Comparison of ENCODE assay signal across 1 cellular context in the genomic region with DNA sequence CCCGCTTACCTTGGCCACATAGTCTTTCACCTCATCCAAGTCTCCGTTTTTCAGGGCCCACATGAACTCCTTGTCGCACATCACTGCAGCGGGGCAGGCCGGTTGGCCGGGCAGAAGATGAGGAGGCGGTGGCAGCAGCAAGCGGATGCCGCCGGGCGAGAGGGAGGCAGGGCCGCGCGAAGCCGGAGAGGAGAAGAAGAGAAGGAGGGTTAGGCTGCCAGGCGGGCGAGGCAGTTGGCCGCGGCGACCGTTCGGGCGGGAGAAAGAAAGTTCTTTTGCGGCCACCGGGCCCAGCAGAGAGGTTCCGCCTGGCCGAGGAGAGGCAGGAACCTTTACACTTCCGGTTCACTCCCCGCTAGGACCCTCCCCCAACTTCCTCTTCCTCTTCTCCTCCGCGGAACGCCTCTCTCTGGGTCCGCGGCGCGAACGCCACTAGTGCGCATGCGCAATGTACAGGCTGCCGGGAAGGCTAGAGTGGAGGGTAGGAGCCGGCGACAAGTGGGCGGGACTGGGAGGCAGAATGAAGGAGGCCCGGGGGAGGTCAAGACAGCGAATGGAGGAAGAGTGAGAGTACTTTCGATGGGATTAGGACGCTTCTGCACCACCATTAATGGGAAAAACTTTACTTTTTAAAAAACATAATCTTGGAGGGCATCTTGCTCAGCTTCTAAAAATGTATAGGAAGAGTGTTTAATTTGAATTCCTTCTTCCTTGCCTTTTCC.
TF ChIP-seq lines count a peak whose summit lies in the region.

A gene with protein sequence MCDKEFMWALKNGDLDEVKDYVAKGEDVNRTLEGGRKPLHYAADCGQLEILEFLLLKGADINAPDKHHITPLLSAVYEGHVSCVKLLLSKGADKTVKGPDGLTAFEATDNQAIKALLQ (minus strand): TSS at position 340 of the 722 bp plus-strand sequence. CDS start 259 bp downstream, at position 81.

TF ChIP-seq in K562, 482 proteins besides CTCF, POLR2A, EP300 and RAD21 (continued from another document and continues in another):
- TF ChIP-seq TSC22D4 (tag; IDR thresholded peaks at IDR 0.05) (no peak), EHMT2 (IDR thresholded peaks at IDR 0.05) (no peak), ASH1L (IDR thresholded peaks at IDR 0.05; ENCODE audit: borderline replicate concordance, low read depth, partially characterized antibody) (no peak), ZNF263 (CRISPR knock-in tag; IDR thresholded peaks at IDR 0.05; ENCODE audit: borderline replicate concordance) (no peak), NFXL1 (CRISPR knock-in tag; IDR thresholded peaks at IDR 0.05) (no peak), ZBTB17 (CRISPR knock-in tag; IDR thresholded peaks at IDR 0.05) (0 out of 2 replicates have a peak, but pooled peaks have one; percentile 41), SMAD3 (CRISPR knock-in tag; conservative IDR thresholded peaks at IDR 0.05) (no peak), ZNF584 (CRISPR knock-in tag; IDR thresholded peaks at IDR 0.05; ENCODE audit: low read depth) (no peak), SNIP1 (IDR thresholded peaks at IDR 0.05; ENCODE audit: low read depth) (no peak), E2F5 (CRISPR knock-in tag; IDR thresholded peaks at IDR 0.05) (no peak), ATF7 (IDR thresholded peaks at IDR 0.05) (peak; percentile 96), DMBX1 (CRISPR knock-in tag; IDR thresholded peaks at IDR 0.05; ENCODE audit: borderline replicate concordance) (no peak), ATF1 (CRISPR knock-in tag; IDR thresholded peaks at IDR 0.05) (no peak), ATF1 (tag; IDR thresholded peaks at IDR 0.05) (peak; percentile 86; the same call in 1 of the 2 replicates), SP1 (CRISPR knock-in tag; IDR thresholded peaks at IDR 0.05) (peak; percentile 74), IFI16 (CRISPR knock-in tag; IDR thresholded peaks at IDR 0.05) (no peak), MCM3 (IDR thresholded peaks at IDR 0.05) (no peak), KLF6 (CRISPR knock-in tag; IDR thresholded peaks at IDR 0.05; ENCODE audit: borderline replicate concordance) (no peak), MTA2 (IDR thresholded peaks at IDR 0.05; ENCODE audit: low read depth) (0 out of 2 replicates have a peak, but pooled peaks have one; percentile 23), NFIX (CRISPR knock-in tag; IDR thresholded peaks at IDR 0.05; ENCODE audit: low read depth) (no peak), CXXC5 (CRISPR knock-in tag; IDR thresholded peaks at IDR 0.05) (peak; percentile 85), PRPF4 (IDR thresholded peaks at IDR 0.05; ENCODE audit: insufficient read depth, low read depth, low read length, poor library complexity, severe bottlenecking) (no peak), PHTF2 (CRISPR knock-in tag; IDR thresholded peaks at IDR 0.05) (no peak), ZNF75A (CRISPR knock-in tag; IDR thresholded peaks at IDR 0.05) (no peak), ELF1 (tag; IDR thresholded peaks at IDR 0.05) (peak; percentile 92), ZNF274 (IDR thresholded peaks at IDR 0.05; ENCODE audit: borderline replicate concordance, low read depth, low read length) (no peak), SIN3B (IDR thresholded peaks at IDR 0.05; ENCODE audit: low read depth) (peak; percentile 83), HBP1 (CRISPR knock-in tag; IDR thresholded peaks at IDR 0.05) (peak; percentile 77; the same call in 1 of the 2 replicates), ZKSCAN8 (CRISPR knock-in tag; IDR thresholded peaks at IDR 0.05) (no peak), SRSF9 (IDR thresholded peaks at IDR 0.05; ENCODE audit: borderline replicate concordance, low read depth, low read length) (no peak), XRCC5 (IDR thresholded peaks at IDR 0.05; ENCODE audit: low read depth, low read length) (no peak; the same call in 1 of the 2 replicates), E2F8 (IDR thresholded peaks at IDR 0.05; ENCODE audit: low read depth, partially characterized antibody) (peak; percentile 92), BCLAF1 (IDR thresholded peaks at IDR 0.05; ENCODE audit: borderline replicate concordance in 1 of 2, control insufficient read depth in 1 of 2, low read depth in 2 of 2, low read length in 1 of 2) (no peak)
- TF ChIP-seq, protein P1, sequence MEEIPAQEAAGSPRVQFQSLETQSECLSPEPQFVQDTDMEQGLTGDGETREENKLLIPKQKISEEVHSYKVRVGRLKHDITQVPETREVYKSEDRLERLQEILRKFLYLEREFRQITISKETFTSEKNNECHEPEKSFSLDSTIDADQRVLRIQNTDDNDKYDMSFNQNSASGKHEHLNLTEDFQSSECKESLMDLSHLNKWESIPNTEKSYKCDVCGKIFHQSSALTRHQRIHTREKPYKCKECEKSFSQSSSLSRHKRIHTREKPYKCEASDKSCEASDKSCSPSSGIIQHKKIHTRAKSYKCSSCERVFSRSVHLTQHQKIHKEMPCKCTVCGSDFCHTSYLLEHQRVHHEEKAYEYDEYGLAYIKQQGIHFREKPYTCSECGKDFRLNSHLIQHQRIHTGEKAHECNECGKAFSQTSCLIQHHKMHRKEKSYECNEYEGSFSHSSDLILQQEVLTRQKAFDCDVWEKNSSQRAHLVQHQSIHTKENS (CRISPR knock-in tag; IDR thresholded peaks at IDR 0.05) = no peak
- TF ChIP-seq, protein P2, sequence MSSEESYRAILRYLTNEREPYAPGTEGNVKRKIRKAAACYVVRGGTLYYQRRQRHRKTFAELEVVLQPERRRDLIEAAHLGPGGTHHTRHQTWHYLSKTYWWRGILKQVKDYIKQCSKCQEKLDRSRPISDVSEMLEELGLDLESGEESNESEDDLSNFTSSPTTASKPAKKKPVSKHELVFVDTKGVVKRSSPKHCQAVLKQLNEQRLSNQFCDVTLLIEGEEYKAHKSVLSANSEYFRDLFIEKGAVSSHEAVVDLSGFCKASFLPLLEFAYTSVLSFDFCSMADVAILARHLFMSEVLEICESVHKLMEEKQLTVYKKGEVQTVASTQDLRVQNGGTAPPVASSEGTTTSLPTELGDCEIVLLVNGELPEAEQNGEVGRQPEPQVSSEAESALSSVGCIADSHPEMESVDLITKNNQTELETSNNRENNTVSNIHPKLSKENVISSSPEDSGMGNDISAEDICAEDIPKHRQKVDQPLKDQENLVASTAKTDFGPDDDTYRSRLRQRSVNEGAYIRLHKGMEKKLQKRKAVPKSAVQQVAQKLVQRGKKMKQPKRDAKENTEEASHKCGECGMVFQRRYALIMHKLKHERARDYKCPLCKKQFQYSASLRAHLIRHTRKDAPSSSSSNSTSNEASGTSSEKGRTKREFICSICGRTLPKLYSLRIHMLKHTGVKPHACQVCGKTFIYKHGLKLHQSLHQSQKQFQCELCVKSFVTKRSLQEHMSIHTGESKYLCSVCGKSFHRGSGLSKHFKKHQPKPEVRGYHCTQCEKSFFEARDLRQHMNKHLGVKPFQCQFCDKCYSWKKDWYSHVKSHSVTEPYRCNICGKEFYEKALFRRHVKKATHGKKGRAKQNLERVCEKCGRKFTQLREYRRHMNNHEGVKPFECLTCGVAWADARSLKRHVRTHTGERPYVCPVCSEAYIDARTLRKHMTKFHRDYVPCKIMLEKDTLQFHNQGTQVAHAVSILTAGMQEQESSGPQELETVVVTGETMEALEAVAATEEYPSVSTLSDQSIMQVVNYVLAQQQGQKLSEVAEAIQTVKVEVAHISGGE (CRISPR knock-in tag; IDR thresholded peaks at IDR 0.05) = peak in 1 of 3 experiments; percentile 93; a peak in 2 of 6 replicates
- TF ChIP-seq, protein P3, sequence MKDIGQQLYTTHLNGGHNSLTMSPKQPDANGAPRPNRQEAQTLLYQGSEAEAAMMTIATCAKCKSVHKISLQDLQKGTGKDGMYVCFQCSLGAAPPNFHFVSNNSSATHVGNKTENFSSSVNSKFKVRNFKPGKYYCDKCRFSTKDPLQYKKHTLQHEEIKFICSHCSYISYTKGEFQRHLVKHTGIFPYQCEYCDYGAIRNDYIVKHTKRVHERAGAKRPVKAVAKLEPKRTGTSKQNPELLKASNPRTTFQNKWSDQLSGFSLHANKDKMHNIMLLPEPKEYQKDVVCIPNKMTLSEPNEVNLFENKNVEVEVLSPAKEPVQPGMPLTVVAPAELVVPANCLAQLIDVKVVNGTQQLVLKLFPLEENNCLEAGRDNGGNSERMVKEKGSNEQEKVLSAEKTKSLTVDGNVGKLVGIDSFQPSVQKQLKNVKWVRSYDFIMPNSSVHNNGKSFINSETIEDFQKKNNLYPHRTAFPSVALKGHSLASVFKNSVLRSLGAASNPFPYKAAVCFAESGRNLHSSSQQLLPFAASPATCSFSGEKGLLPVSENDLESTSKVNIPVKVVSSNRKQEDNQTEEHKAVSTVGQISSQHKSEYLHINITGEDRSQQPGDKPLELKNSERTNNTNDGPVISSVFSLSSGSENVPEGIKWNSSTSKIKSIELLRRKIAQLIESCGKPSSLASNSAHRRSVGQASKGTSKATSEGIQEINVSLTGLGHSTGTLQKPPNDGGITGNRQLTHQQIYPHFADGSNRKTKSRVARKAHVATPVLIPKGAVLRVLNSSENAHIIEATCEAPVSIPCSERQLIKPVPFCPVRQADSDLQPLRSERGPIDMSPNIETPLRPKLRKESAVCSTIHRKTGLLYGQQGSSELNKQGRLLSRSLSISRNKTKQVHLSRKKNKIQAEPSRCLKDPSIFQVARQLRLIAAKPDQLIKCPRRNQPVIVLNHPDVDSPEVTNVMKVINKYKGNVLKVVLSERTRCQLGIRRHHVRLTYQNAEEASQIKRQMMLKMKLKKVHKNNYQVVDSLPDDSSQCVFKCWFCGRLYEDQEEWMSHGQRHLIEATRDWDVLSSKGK (CRISPR knock-in tag; IDR thresholded peaks at IDR 0.05) = no peak
- TF ChIP-seq, protein P4, sequence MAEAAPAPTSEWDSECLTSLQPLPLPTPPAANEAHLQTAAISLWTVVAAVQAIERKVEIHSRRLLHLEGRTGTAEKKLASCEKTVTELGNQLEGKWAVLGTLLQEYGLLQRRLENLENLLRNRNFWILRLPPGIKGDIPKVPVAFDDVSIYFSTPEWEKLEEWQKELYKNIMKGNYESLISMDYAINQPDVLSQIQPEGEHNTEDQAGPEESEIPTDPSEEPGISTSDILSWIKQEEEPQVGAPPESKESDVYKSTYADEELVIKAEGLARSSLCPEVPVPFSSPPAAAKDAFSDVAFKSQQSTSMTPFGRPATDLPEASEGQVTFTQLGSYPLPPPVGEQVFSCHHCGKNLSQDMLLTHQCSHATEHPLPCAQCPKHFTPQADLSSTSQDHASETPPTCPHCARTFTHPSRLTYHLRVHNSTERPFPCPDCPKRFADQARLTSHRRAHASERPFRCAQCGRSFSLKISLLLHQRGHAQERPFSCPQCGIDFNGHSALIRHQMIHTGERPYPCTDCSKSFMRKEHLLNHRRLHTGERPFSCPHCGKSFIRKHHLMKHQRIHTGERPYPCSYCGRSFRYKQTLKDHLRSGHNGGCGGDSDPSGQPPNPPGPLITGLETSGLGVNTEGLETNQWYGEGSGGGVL (CRISPR knock-in tag; IDR thresholded peaks at IDR 0.05) = no peak
